20 cellular contexts compared by ENCODE assay signal in the genomic region with DNA sequence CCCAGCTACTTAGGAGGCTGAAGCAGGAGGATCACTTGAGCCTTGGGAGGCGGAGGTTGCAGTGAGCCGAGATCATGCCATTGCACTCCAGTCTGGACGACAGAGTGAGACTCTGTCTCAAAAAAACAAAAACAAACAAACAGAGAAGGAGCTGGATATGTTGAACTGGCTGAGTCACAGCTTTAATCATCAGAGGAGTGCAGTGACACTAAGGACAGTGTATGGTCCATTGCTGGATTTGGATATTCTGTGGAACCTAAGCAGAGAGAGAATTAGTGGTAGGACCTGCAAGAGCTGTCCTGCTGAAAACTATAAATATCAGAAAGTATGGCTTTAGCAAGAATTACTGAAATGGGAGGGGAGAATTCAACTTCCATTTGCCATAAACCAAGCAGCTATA.
DNase-seq lines count a peak whose midpoint lies in the region; ATAC-seq, FAIRE-seq and TF ChIP-seq lines count a peak whose summit lies in the region.
"Had no signal": no experiment of that assay in that cellular context is flagged by ENCODE, and none has a peak within 500 bp of the region (broad histone marks: within the 10 kb centered on the region; RNA-seq: fewer than 3 reads in every experiment).

No MANE protein-coding gene starts in this region.

- no peak overlapping the region for H4K5ac ChIP-seq in H1 (ENCODE audit: insufficient read length, low read depth, low read length)

- no peak overlapping the region for H2BK120ac ChIP-seq in H1 (replicated peaks; ENCODE audit: low read depth, low read length)

- no peak overlapping the region for H2BK5ac ChIP-seq in H1 (ENCODE audit: low read depth, low read length)

- TF ChIP-seq POLR2A in H1 (IDR thresholded peaks at IDR 0.05; ENCODE audit: control extremely low read depth in 1 of 2, low read depth in 2 of 2, low read length in 2 of 2) = no peak

- in situ Hi-C loops in Caki2 (cut with HindIII; ENCODE audit: low pct_unique_long_range_greater_than_20kb, low sequenced_read_pairs) = no loop called here

- no peak for TF ChIP-seq RAD21 in H1 (IDR thresholded peaks at IDR 0.05 in 1 of 2, conservative IDR thresholded peaks at IDR 0.05 in 1 of 2; ENCODE audit: low read depth in 2 of 2, low read length in 2 of 2)

- no peak overlapping the region for H2BK15ac ChIP-seq in H1 (ENCODE audit: low read length)

- H3K27ac ChIP-seq in H1 (ENCODE audit: low read depth, low read length) = no peak overlapping the region
- H3K27ac ChIP-seq: BLaER1, C4-2B had no signal

- H4K20me1 ChIP-seq in H1 (replicated peaks in 1 of 2; ENCODE audit: control insufficient read depth in 1 of 2, insufficient read depth in 2 of 2, low read length in 2 of 2) = no peaks in the 10 kb centered on the region
- H4K20me1 ChIP-seq: BLaER1 had no signal

- H3K79me2 ChIP-seq in H1 (ENCODE audit: control insufficient read depth in 1 of 2, insufficient read depth in 2 of 2, low read length in 2 of 2) = no peaks in the 10 kb centered on the region

- peak overlapping the region; percentile 63; the same call in 1 of the 2 replicates for H2BK20ac ChIP-seq in H1 (ENCODE audit: low read length)

- H3K56ac ChIP-seq in H1 (replicated peaks; ENCODE audit: insufficient read length, low read depth, low read length) = no peak overlapping the region

- POLR2A ChIA-PET in H1 (lab: Charles Lee; ENCODE audit: partially characterized antibody) = no interaction called here

- TF ChIP-seq CTCF in H1 (IDR thresholded peaks at IDR 0.05; ENCODE audit: control extremely low read depth in 1 of 3, insufficient read depth in 1 of 3, low read depth in 1 of 3, low read length in 3 of 3) = no peak

- no peak overlapping the region for H3K4me3 ChIP-seq in H1 (ENCODE audit: extremely low read depth in 1 of 4, insufficient read depth in 2 of 4, low read depth in 3 of 4, low read length in 4 of 4)
- H3K4me3 ChIP-seq: BLaER1, GM23338, HAP-1 had no signal

- no peak overlapping the region for H4K91ac ChIP-seq in H1 (replicated peaks; ENCODE audit: insufficient read length, low read length)

- no peak overlapping the region for H3K23ac ChIP-seq in H1 (ENCODE audit: insufficient read length)

- no peak for TF ChIP-seq EP300 in H1 (IDR thresholded peaks at IDR 0.05; ENCODE audit: borderline replicate concordance in 1 of 2, low read depth in 2 of 2, low read length in 2 of 2)

- H3K4me1 ChIP-seq in H1 (replicated peaks in 1 of 4; ENCODE audit: control insufficient read depth in 3 of 4, insufficient read depth in 4 of 4, low read length in 3 of 4) = peaks cover 2 to 18% (median 9%) of the 10 kb centered on the region in 4 experiments; a peak in 4 of 7 replicates
- H3K4me1 ChIP-seq: Caco-2 had no signal

- no peak overlapping the region for H3K14ac ChIP-seq in H1 (ENCODE audit: insufficient read length)

- no peaks in the 10 kb centered on the region for H3K9me3 ChIP-seq in H1 (ENCODE audit: insufficient read depth in 2 of 2, low read depth in 1 of 2, low read length in 1 of 2)
- H3K9me3 ChIP-seq: Caco-2, HAP-1 had no signal

- WGBS in H1 (ENCODE audit: extremely low coverage in 1 of 2, insufficient coverage in 1 of 2, insufficient read length in 1 of 2, insufficient replicate concordance in 2 of 2, low coverage in 1 of 2, low lambda C conversion rate in 2 of 2, missing lambda C conversion rate in 1 of 2), 2 experiments = 79% methylated on average over 3 of the region's 3 CpGs; no CpG with 5 or more reads in 1 of the 2 experiments

- DNase-seq in Caki2 (ENCODE audit: low read depth) = peak; percentile 12
- DNase-seq in DMS53 treated with DMSO at 0.1 percent for 48 hours (lab: John Stamatoyannopoulos, UW; ENCODE audit: unreplicated experiment) = peak; percentile 2
- no peak for DNase-seq in H1 (ENCODE audit: low read depth in 1 of 2, low spot score in 2 of 2)
- DNase-seq in NCI-H2227 (lab: John Stamatoyannopoulos, UW; ENCODE audit: unreplicated experiment) = no peak
- DNase-seq in stimulated activated CD4-positive, alpha-beta T cell treated with anti-CD3 and anti-CD28 coated beads, Interleukin-15, amount 100 ng/mL, for 24 hours = no peak
- DNase-seq: Caco-2; CD4-positive, CD25-positive, alpha-beta regulatory T cell; CD8-positive, alpha-beta T cell; DMS 273 treated with DMSO at 0.1 percent for 48 hours; DND-41; HFFc6 had no signal

- H3K4ac ChIP-seq in H1 (replicated peaks; ENCODE audit: insufficient read length, low read depth, low read length) = no peak overlapping the region

- H3K27me3 ChIP-seq in H1 (replicated peaks in 1 of 4; ENCODE audit: control insufficient read depth in 3 of 4, extremely low read depth in 1 of 4, insufficient read depth in 3 of 4, low read length in 3 of 4) = no peaks in the 10 kb centered on the region
- H3K27me3 ChIP-seq: BLaER1 had no signal

- peak overlapping the region; percentile 72; the same call in 1 of the 2 replicates for H2BK12ac ChIP-seq in H1 (ENCODE audit: low read depth, low read length)

- ATAC-seq in esophagus mucosa = no peak
- ATAC-seq: CD8-positive, alpha-beta T cell; GM23338 had no signal

- no peak overlapping the region for H3K9ac ChIP-seq in H1 (replicated peaks in 1 of 4; ENCODE audit: extremely low read depth in 1 of 4, low read depth in 3 of 4, low read length in 3 of 4)
- H3K9ac ChIP-seq: BLaER1 had no signal

- H2AFZ ChIP-seq in H1 (ENCODE audit: low read length) = no peak overlapping the region
- H2AFZ ChIP-seq: GM23338 had no signal

- no peak overlapping the region for H3K4me2 ChIP-seq in H1 (ENCODE audit: insufficient read depth in 1 of 2, low read depth in 2 of 2, low read length in 2 of 2)
- H3K4me2 ChIP-seq: BLaER1, GM23338 had no signal

- FAIRE-seq in H1 (lab: Jason Lieb, UNC) = no peak
- FAIRE-seq: D721Med, G401.6, GM12892, H54 had no signal

- CTCF ChIA-PET in H1 (lab: Charles Lee; ENCODE audit: partially characterized antibody) = interaction anchor here (1.2 to 2.0 kb wide), 2 partner anchors 11 to 12 kb away, joined by 3 to 5 read pairs; no protein-coding TSS in a partner anchor

- no peaks in the 10 kb centered on the region for H3K36me3 ChIP-seq in H1 (ENCODE audit: control insufficient read depth in 2 of 4, insufficient read depth in 4 of 4, low read length in 3 of 4)
- H3K36me3 ChIP-seq: BLaER1, HAP-1 had no signal

- H3K18ac ChIP-seq in H1 (ENCODE audit: extremely low read depth, low read length) = no peak overlapping the region

- no peaks in the 10 kb centered on the region; the same call in 1 of the 2 replicates for H3K23me2 ChIP-seq in H1 (ENCODE audit: low read depth, low read length)

- H3K79me1 ChIP-seq in H1 (ENCODE audit: low read depth, low read length) = no peaks in the 10 kb centered on the region

- 0 out of 2 replicates have a peak overlapping the region, but pooled peaks have one; percentile 68 for H2AK5ac ChIP-seq in H1 (ENCODE audit: low read depth, low read length)

- no peak overlapping the region for H4K8ac ChIP-seq in H1 (ENCODE audit: extremely low read depth, insufficient read depth, low read length)

TF ChIP-seq in H1, 55 proteins besides CTCF, POLR2A, EP300 and RAD21:
- TF ChIP-seq POLR2AphosphoS5 (IDR thresholded peaks at IDR 0.05; ENCODE audit: low read depth, low read length) (no peak), CTBP2 (IDR thresholded peaks at IDR 0.05; ENCODE audit: borderline replicate concordance, insufficient read depth, insufficient read length, low read length) (no peak), RNF2 (IDR thresholded peaks at IDR 0.05; ENCODE audit: borderline replicate concordance, low read depth, low read length, missing control alignments, poor library complexity, severe bottlenecking) (no peak), EZH2 (IDR thresholded peaks at IDR 0.05; ENCODE audit: low read depth, low read length, severe bottlenecking) (no peak), CBX8 (IDR thresholded peaks at IDR 0.05; ENCODE audit: borderline replicate concordance, low read depth, low read length) (no peak), FOSL1 (IDR thresholded peaks at IDR 0.05; ENCODE audit: insufficient read depth, low read depth, low read length) (no peak), NANOG (IDR thresholded peaks at IDR 0.05; ENCODE audit: insufficient read depth, low read depth, low read length, poor library complexity, severe bottlenecking) (no peak), GTF2F1 (IDR thresholded peaks at IDR 0.05; ENCODE audit: borderline replicate concordance, low read depth, low read length) (no peak), TAF1 (IDR thresholded peaks at IDR 0.05; ENCODE audit: low read depth, low read length) (no peak), SIRT6 (IDR thresholded peaks at IDR 0.05; ENCODE audit: low read length) (no peak), SP1 (IDR thresholded peaks at IDR 0.05; ENCODE audit: low read depth, low read length) (no peak), ASH2L (IDR thresholded peaks at IDR 0.05; ENCODE audit: low read length) (no peak), TCF12 (IDR thresholded peaks at IDR 0.05; ENCODE audit: low read depth, low read length) (no peak), KDM5A (IDR thresholded peaks at IDR 0.05; ENCODE audit: low read length) (no peak), SAP30 (IDR thresholded peaks at IDR 0.05; ENCODE audit: insufficient read depth, insufficient replicate concordance, low read length) (no peak), CEBPB (IDR thresholded peaks at IDR 0.05; ENCODE audit: low read depth, low read length) (no peak)
- TF ChIP-seq, protein P1, sequence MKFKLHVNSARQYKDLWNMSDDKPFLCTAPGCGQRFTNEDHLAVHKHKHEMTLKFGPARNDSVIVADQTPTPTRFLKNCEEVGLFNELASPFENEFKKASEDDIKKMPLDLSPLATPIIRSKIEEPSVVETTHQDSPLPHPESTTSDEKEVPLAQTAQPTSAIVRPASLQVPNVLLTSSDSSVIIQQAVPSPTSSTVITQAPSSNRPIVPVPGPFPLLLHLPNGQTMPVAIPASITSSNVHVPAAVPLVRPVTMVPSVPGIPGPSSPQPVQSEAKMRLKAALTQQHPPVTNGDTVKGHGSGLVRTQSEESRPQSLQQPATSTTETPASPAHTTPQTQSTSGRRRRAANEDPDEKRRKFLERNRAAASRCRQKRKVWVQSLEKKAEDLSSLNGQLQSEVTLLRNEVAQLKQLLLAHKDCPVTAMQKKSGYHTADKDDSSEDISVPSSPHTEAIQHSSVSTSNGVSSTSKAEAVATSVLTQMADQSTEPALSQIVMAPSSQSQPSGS (IDR thresholded peaks at IDR 0.05; ENCODE audit: low read length) = no peak
- TF ChIP-seq, protein P2, sequence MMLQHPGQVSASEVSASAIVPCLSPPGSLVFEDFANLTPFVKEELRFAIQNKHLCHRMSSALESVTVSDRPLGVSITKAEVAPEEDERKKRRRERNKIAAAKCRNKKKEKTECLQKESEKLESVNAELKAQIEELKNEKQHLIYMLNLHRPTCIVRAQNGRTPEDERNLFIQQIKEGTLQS (IDR thresholded peaks at IDR 0.05; ENCODE audit: insufficient read depth, low read depth, low read length) = no peak

Comparison
In these comparisons a context has a peak if more than half of its experiments do, and no peak if none do; other contexts are left out.
1. DNase-seq: peak in Caki2 (single experiment) and DMS53 treated with DMSO at 0.1 percent for 48 hours (single experiment); none in H1 (0 of 2), NCI-H2227 (single experiment) and stimulated activated CD4-positive, alpha-beta T cell treated with anti-CD3 and anti-CD28 coated beads, Interleukin-15, amount 100 ng/mL, for 24 hours (single experiment).